In genomic region chr5:161498531-161498930, GRCh38 we compare ENCODE assay signal across 29 cellular contexts. TPM values are rescaled to one million over a fixed set of nuclear protein-coding genes. Genes with fewer than 3 reads are reported as not detected.
"Had no signal": no experiment of that assay in that cellular context is flagged by ENCODE, and none has a peak within 500 bp of the region (broad histone marks: within the 10 kb centered on the region; RNA-seq: fewer than 3 reads in every experiment).

No MANE protein-coding gene starts in this region.

- H3K9me3 ChIP-seq: colonic mucosa, gastrocnemius medialis, thyroid gland, vagina had no signal

- H3K27ac ChIP-seq: colonic mucosa, epithelial cell of prostate, gastrocnemius medialis, hepatocyte, left lung, lower lobe of right lung, neural progenitor cell, parathyroid adenoma, right atrium auricular region, stomach, thyroid gland, vagina had no signal

- H3K4me1 ChIP-seq: colonic mucosa, gastrocnemius medialis, left lung, lower lobe of right lung, neural progenitor cell, parathyroid adenoma, right atrium auricular region, stomach, thyroid gland, vagina had no signal

- H3K9ac ChIP-seq: neural progenitor cell, parathyroid adenoma had no signal

- H2AFZ ChIP-seq: hepatocyte, neural progenitor cell, parathyroid adenoma had no signal

- H3K79me2 ChIP-seq: hepatocyte, parathyroid adenoma had no signal

- H3K36me3 ChIP-seq: colonic mucosa, gastrocnemius medialis, left lung, lower lobe of right lung, neural progenitor cell, right atrium auricular region, stomach, thyroid gland, vagina had no signal

- H3K27me3 ChIP-seq: colonic mucosa, gastrocnemius medialis, hepatocyte, left lung, neural progenitor cell, right atrium auricular region, stomach, thyroid gland, vagina had no signal

- H3K27ac Mint-ChIP-seq: dendritic cell treated with granulocyte-macrophage colony-stimulating factor and Interleukin-4, amounts not matched to agents 40 ng/mL and 50 ng/mL, for 4 days; endodermal cell; memory B cell; naive thymus-derived CD4-positive, alpha-beta T cell; nephron; neural progenitor cell; progenitor cell of endocrine pancreas; stimulated activated effector memory CD8-positive, alpha-beta T cell treated with anti-CD3 and anti-CD28 coated beads, Interleukin-12 subunit alpha, Interleukin-12 subunit beta, amount 100 ng/mL, for 72 hours had no signal

- H3K4me3 ChIP-seq: colonic mucosa, gastrocnemius medialis, hepatocyte, left lung, lower lobe of right lung, mucosa of descending colon, neural progenitor cell, right atrium auricular region, stomach, thyroid gland, vagina had no signal

- H3K4me2 ChIP-seq: hepatocyte, neural progenitor cell had no signal

- H3K4me3 Mint-ChIP-seq: dendritic cell treated with granulocyte-macrophage colony-stimulating factor and Interleukin-4, amounts not matched to agents 40 ng/mL and 50 ng/mL, for 4 days; endodermal cell; memory B cell; naive thymus-derived CD4-positive, alpha-beta T cell; nephron; neural progenitor cell; stimulated activated effector memory CD8-positive, alpha-beta T cell treated with anti-CD3 and anti-CD28 coated beads, Interleukin-12 subunit alpha, Interleukin-12 subunit beta, amount 100 ng/mL, for 72 hours had no signal

- H3K27me3 Mint-ChIP-seq: dendritic cell treated with granulocyte-macrophage colony-stimulating factor and Interleukin-4, amounts not matched to agents 40 ng/mL and 50 ng/mL, for 4 days; memory B cell; progenitor cell of endocrine pancreas had no signal

- H3K4me1 Mint-ChIP-seq: endodermal cell; memory B cell; nephron; neural progenitor cell; stimulated activated effector memory CD8-positive, alpha-beta T cell treated with anti-CD3 and anti-CD28 coated beads, Interleukin-12 subunit alpha, Interleukin-12 subunit beta, amount 100 ng/mL, for 72 hours had no signal

- DNase-seq: colonic mucosa; effector CD8-positive, alpha-beta T cell; foreskin fibroblast; gastrocnemius medialis; head of caudate nucleus; kidney; left lung; lower lobe of right lung; mucosa of descending colon; naive thymus-derived CD4-positive, alpha-beta T cell; stimulated activated CD4-positive, alpha-beta T cell treated with anti-CD3 and anti-CD28 coated beads, Interleukin-2, amount 100 ng/mL, for 24 hours; stimulated activated CD4-positive, alpha-beta T cell treated with anti-CD3 and anti-CD28 coated beads, Interleukin-4, amount 100 ng/mL, for 24 hours; stimulated activated naive CD4-positive, alpha-beta T cell treated with Interleukin-2 at 50 U/mL for 16 hours; stomach; thyroid gland had no signal

- H3K36me3 Mint-ChIP-seq: memory B cell; naive thymus-derived CD4-positive, alpha-beta T cell; neural progenitor cell; stimulated activated effector memory CD8-positive, alpha-beta T cell treated with anti-CD3 and anti-CD28 coated beads, Interleukin-12 subunit alpha, Interleukin-12 subunit beta, amount 100 ng/mL, for 72 hours had no signal

RNA-seq across cellular contexts. Expression of gene GABRB2, which starts 48.0 kb away (rescaled TPM):
- total RNA-seq: esophagus mucosa; glomerular endothelial cell; naive thymus-derived CD4-positive, alpha-beta T cell had no signal
- polyA plus RNA-seq: naive thymus-derived CD4-positive, alpha-beta T cell had no signal
